4 cellular contexts compared by ENCODE assay signal in genomic region chr1:33302325-33302724, GRCh38.
TF ChIP-seq lines count a peak whose summit lies in the region.

No MANE protein-coding gene starts in this region.

TF ChIP-seq in SK-N-SH, 30 proteins besides CTCF, POLR2A, EP300 and RAD21:
- TF ChIP-seq USF1 (IDR thresholded peaks at IDR 0.05; ENCODE audit: borderline replicate concordance, low read depth): peak; percentile 77; the same call in 1 of the 2 replicates
- TF ChIP-seq NRF1 (IDR thresholded peaks at IDR 0.05; ENCODE audit: low read depth, low read length): no peak

TF ChIP-seq in SK-N-SH treated with all-trans-retinoic acid at 6 μM for 48 hours, 23 proteins besides CTCF, POLR2A, EP300 and RAD21:
- no peak for TF ChIP-seq CSRNP3 (CRISPR knock-in tag; IDR thresholded peaks at IDR 0.05)
- no peak for TF ChIP-seq ESRRG (CRISPR knock-in tag; IDR thresholded peaks at IDR 0.05)
- TF ChIP-seq ZNF8 (CRISPR knock-in tag; IDR thresholded peaks at IDR 0.05): no peak
- TF ChIP-seq ZC3H10 (CRISPR knock-in tag; IDR thresholded peaks at IDR 0.05): no peak
- no peak for TF ChIP-seq ZFP3 (CRISPR knock-in tag; IDR thresholded peaks at IDR 0.05)
- no peak for TF ChIP-seq PATZ1 (CRISPR knock-in tag; IDR thresholded peaks at IDR 0.05; ENCODE audit: borderline replicate concordance)
- no peak for TF ChIP-seq ZNF70 (CRISPR knock-in tag; IDR thresholded peaks at IDR 0.05)
- no peak for TF ChIP-seq ISL1 (CRISPR knock-in tag; IDR thresholded peaks at IDR 0.05)
- TF ChIP-seq RARB (CRISPR knock-in tag; IDR thresholded peaks at IDR 0.05): no peak
- no peak for TF ChIP-seq BACH2 (CRISPR knock-in tag; IDR thresholded peaks at IDR 0.05; ENCODE audit: borderline replicate concordance)
- no peak for TF ChIP-seq CSDC2 (CRISPR knock-in tag; IDR thresholded peaks at IDR 0.05)
- TF ChIP-seq POU6F1 (CRISPR knock-in tag; IDR thresholded peaks at IDR 0.05; ENCODE audit: borderline replicate concordance, low read depth): no peak
- no peak for TF ChIP-seq GLIS3 (CRISPR knock-in tag; IDR thresholded peaks at IDR 0.05)
- TF ChIP-seq TCF4 (CRISPR knock-in tag; IDR thresholded peaks at IDR 0.05; ENCODE audit: borderline replicate concordance): no peak
- no peak for TF ChIP-seq OSR1 (CRISPR knock-in tag; IDR thresholded peaks at IDR 0.05)
TF ChIP-seq in SK-N-SH treated with all-trans-retinoic acid at 6 μM for 48 hours: peak in this region for 0.

TF ChIP-seq in IMR-90, 13 proteins besides CTCF, POLR2A, EP300 and RAD21:
- TF ChIP-seq USF2 (IDR thresholded peaks at IDR 0.05; ENCODE audit: low read depth, low read length) (peak; percentile 82), FOS (IDR thresholded peaks at IDR 0.05; ENCODE audit: low read depth, low read length) (no peak)

TF ChIP-seq in WTC11, 78 proteins besides CTCF, POLR2A, EP300 and RAD21:
- peak; percentile 81 for TF ChIP-seq USF1 (CRISPR knock-in tag; IDR thresholded peaks at IDR 0.05)
- no peak for TF ChIP-seq E2F1 (CRISPR knock-in tag; IDR thresholded peaks at IDR 0.05)
- peak; percentile 69 for TF ChIP-seq NFYB (CRISPR knock-in tag; conservative IDR thresholded peaks at IDR 0.05; ENCODE audit: low read depth)
- no peak for TF ChIP-seq ATF2 (CRISPR knock-in tag; IDR thresholded peaks at IDR 0.05; ENCODE audit: borderline replicate concordance, low read depth)
- no peak for TF ChIP-seq CREB1 (CRISPR knock-in tag; IDR thresholded peaks at IDR 0.05)
- TF ChIP-seq USF2 (CRISPR knock-in tag; IDR thresholded peaks at IDR 0.05): peak; percentile 88
